In genomic region chr17:4003501-4004421, GRCh38 we compare ENCODE assay signal across 8 cellular contexts. TPM values are rescaled to one million over a fixed set of nuclear protein-coding genes. Genes with fewer than 3 reads are reported as not detected.
DNase-seq lines count a peak whose midpoint lies in the region; ATAC-seq and TF ChIP-seq lines count a peak whose summit lies in the region.

No MANE protein-coding gene starts in this region.

- intact Hi-C loops in posterior vena cava (cut with DNase I) = loop anchor here (5.0 to 10.0 kb wide), 3 partner anchors 89 to 141 kb away; partner anchors contain the start of gene P2RX1 (in 1 of the 2)

- TF ChIP-seq CTCF in omental fat pad (IDR thresholded peaks at IDR 0.05) = no peak

- DNase-seq in DMS53 (lab: John Stamatoyannopoulos, UW) (peak; percentile 72), iPS-NIHi7 (ENCODE audit: extremely low spot score) (peak; percentile 73), posterior vena cava (ENCODE audit: low spot score) (peak; percentile 81), omental fat pad (ENCODE audit: low spot score) (no peak), KG1 (lab: John Stamatoyannopoulos, UW) (no peak)
- no peak for DNase-seq in central memory CD4-positive, alpha-beta T cell

- ATAC-seq in SK-N-SH treated with all-trans-retinoic acid at 6 μM for 48 hours (peak; percentile 11), omental fat pad (ENCODE audit: low FRiP score) (no peak), HG03135 (IDR thresholded peaks at IDR 0.05; ENCODE audit: unreplicated experiment) (no peak)

TF ChIP-seq in SK-N-SH treated with all-trans-retinoic acid at 6 μM for 48 hours, 23 proteins besides CTCF, POLR2A, EP300 and RAD21:
- TF ChIP-seq ZFP30 (CRISPR knock-in tag; IDR thresholded peaks at IDR 0.05) (no peak), OSR1 (CRISPR knock-in tag; IDR thresholded peaks at IDR 0.05) (no peak), ISL1 (CRISPR knock-in tag; IDR thresholded peaks at IDR 0.05) (no peak), ESRRG (CRISPR knock-in tag; IDR thresholded peaks at IDR 0.05) (no peak), TOX (CRISPR knock-in tag; IDR thresholded peaks at IDR 0.05; ENCODE audit: borderline replicate concordance) (no peak), ZNF565 (CRISPR knock-in tag; conservative IDR thresholded peaks at IDR 0.05; ENCODE audit: low read depth) (no peak), CSDC2 (CRISPR knock-in tag; IDR thresholded peaks at IDR 0.05) (no peak), GLIS3 (CRISPR knock-in tag; IDR thresholded peaks at IDR 0.05) (no peak), ZC3H10 (CRISPR knock-in tag; IDR thresholded peaks at IDR 0.05) (no peak), ZNF8 (CRISPR knock-in tag; IDR thresholded peaks at IDR 0.05) (no peak), ARNTL (CRISPR knock-in tag; IDR thresholded peaks at IDR 0.05; ENCODE audit: borderline replicate concordance, low read depth) (no peak), SNAI2 (CRISPR knock-in tag; IDR thresholded peaks at IDR 0.05) (no peak), TSHZ2 (CRISPR knock-in tag; IDR thresholded peaks at IDR 0.05) (no peak), ZFP3 (CRISPR knock-in tag; IDR thresholded peaks at IDR 0.05) (no peak), CSRNP3 (CRISPR knock-in tag; IDR thresholded peaks at IDR 0.05) (no peak)
- TF ChIP-seq, protein P1, sequence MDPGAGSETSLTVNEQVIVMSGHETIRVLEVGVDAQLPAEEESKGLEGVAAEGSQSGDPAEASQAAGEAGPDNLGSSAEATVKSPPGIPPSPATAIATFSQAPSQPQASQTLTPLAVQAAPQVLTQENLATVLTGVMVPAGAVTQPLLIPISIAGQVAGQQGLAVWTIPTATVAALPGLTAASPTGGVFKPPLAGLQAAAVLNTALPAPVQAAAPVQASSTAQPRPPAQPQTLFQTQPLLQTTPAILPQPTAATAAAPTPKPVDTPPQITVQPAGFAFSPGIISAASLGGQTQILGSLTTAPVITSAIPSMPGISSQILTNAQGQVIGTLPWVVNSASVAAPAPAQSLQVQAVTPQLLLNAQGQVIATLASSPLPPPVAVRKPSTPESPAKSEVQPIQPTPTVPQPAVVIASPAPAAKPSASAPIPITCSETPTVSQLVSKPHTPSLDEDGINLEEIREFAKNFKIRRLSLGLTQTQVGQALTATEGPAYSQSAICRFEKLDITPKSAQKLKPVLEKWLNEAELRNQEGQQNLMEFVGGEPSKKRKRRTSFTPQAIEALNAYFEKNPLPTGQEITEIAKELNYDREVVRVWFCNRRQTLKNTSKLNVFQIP (CRISPR knock-in tag; IDR thresholded peaks at IDR 0.05; ENCODE audit: borderline replicate concordance, low read depth) = no peak
- TF ChIP-seq, protein P2, sequence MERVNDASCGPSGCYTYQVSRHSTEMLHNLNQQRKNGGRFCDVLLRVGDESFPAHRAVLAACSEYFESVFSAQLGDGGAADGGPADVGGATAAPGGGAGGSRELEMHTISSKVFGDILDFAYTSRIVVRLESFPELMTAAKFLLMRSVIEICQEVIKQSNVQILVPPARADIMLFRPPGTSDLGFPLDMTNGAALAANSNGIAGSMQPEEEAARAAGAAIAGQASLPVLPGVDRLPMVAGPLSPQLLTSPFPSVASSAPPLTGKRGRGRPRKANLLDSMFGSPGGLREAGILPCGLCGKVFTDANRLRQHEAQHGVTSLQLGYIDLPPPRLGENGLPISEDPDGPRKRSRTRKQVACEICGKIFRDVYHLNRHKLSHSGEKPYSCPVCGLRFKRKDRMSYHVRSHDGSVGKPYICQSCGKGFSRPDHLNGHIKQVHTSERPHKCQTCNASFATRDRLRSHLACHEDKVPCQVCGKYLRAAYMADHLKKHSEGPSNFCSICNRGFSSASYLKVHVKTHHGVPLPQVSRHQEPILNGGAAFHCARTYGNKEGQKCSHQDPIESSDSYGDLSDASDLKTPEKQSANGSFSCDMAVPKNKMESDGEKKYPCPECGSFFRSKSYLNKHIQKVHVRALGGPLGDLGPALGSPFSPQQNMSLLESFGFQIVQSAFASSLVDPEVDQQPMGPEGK (CRISPR knock-in tag; IDR thresholded peaks at IDR 0.05; ENCODE audit: borderline replicate concordance) = no peak
TF ChIP-seq in SK-N-SH treated with all-trans-retinoic acid at 6 μM for 48 hours: peak in this region for 0.

RNA-seq across cellular contexts. Expression of gene ATP2A3, which starts 39.5 kb away (rescaled TPM):
- total RNA-seq in posterior vena cava (10 to 100 TPM; 27.5 to 27.7 TPM), omental fat pad (10 to 100 TPM in 1 of 4 donors, 1 to 10 TPM in 3; 2.9 to 12.3 (median 5.5) TPM)

Comparison
In these comparisons a context has a peak if more than half of its experiments do, and no peak if none do; other contexts are left out.
1. DNase-seq: peak in DMS53 (single experiment), iPS-NIHi7 (single experiment) and posterior vena cava (single experiment); none in omental fat pad (single experiment), central memory CD4-positive, alpha-beta T cell (single experiment) and KG1 (single experiment).